8 cellular contexts compared by ENCODE assay signal in the genomic region with DNA sequence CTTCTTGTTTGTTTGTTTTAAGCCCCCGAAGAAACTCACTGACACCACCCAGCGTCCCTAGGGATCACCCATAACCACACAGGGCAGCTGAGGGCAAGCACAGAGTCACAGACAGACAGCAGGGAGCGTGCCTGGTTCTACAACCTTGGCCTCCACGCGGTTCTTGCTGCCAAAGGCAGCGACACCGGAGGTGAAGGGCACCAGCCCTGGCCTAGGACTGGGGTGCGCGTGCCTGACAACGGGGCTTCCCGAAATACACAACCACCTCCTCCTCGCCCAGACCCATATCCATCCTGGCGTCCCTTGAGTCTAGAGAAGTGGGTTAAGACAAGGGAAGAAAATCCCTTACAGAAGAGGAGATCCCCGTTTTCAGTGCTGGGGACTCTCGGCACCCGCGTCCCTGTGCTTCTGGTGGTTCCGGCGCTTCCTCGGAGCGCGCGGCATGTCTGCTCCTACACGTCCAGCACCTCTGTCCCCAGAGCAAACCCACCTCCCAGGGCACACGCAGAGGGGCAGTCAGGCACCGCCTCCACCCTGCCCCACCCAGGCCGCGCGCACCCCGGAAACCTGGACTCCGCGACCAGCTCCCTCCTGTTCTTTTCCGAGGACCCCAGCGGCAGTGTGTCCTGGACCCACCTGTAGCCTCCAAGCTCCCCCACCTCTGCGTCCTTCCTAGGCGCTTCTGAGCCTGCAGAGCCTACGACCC. TPM values are rescaled to one million over a fixed set of nuclear protein-coding genes. Genes with fewer than 3 reads are reported as not detected.
A peak's percentile ranks its signal among the peaks of the same experiment; 100 is the strongest.
DNase-seq lines count a peak whose midpoint lies in the region; ATAC-seq and TF ChIP-seq lines count a peak whose summit lies in the region.

No MANE protein-coding gene starts in this region.

- H2AFZ ChIP-seq in smooth muscle cell (ENCODE audit: low read depth) = peak overlapping the region; percentile 91

- H4K20me1 ChIP-seq in smooth muscle cell (ENCODE audit: low read depth) = peaks cover 4% of the 10 kb centered on the region

- peaks cover 32% of the 10 kb centered on the region for H3K79me2 ChIP-seq in smooth muscle cell (ENCODE audit: low read depth)

- DNase-seq in SKM-1 treated with dmso at 0.1 percent for 144 hours (lab: John Stamatoyannopoulos, UW; ENCODE audit: unreplicated experiment) = peak; percentile 40
- peak; percentile 47 for DNase-seq in adipocyte (ENCODE audit: low read depth)
- DNase-seq in smooth muscle cell (lab: John Stamatoyannopoulos, UW; ENCODE audit: unreplicated experiment) = peak; percentile 23
- no peak for DNase-seq in NCI-H446 treated with DMSO at 0.1 percent for 48 hours (lab: John Stamatoyannopoulos, UW)
- no peak for DNase-seq in NCI-H526 (lab: John Stamatoyannopoulos, UW)

- H3K9me3 ChIP-seq in adipocyte (ENCODE audit: control insufficient read depth, low read length) (no peaks in the 10 kb centered on the region), iPS-15b (ENCODE audit: control insufficient read depth, insufficient read depth, low read length) (no peaks in the 10 kb centered on the region), smooth muscle cell (replicated peaks; ENCODE audit: low read depth) (no peaks in the 10 kb centered on the region)

- peak; percentile 5 for ATAC-seq in HG02938 (IDR thresholded peaks at IDR 0.05; ENCODE audit: unreplicated experiment)

- H3K4me1 ChIP-seq in adipocyte (ENCODE audit: control insufficient read depth, insufficient read depth, low read length) (peaks cover 63% of the 10 kb centered on the region), iPS-15b (ENCODE audit: control insufficient read depth, insufficient read depth, low read length) (peaks cover 9% of the 10 kb centered on the region), smooth muscle cell (ENCODE audit: low read depth) (peaks cover 3% of the 10 kb centered on the region)

- peak overlapping the region; percentile 98 for H3K4me2 ChIP-seq in smooth muscle cell

- H3K4me3 ChIP-seq in adipocyte (ENCODE audit: low read length) = peak overlapping the region; percentile 94
- peak overlapping the region; percentile 87 for H3K4me3 ChIP-seq in iPS-15b (ENCODE audit: low read depth, low read length)
- H3K4me3 ChIP-seq in smooth muscle cell = peak overlapping the region; percentile 75

- no peaks in the 10 kb centered on the region for H3K27me3 ChIP-seq in adipocyte (replicated peaks; ENCODE audit: control insufficient read depth, insufficient read depth, low read length)
- H3K27me3 ChIP-seq in iPS-15b (ENCODE audit: control insufficient read depth, insufficient read depth, low read length) = peaks cover 50% of the 10 kb centered on the region
- H3K27me3 ChIP-seq in smooth muscle cell (ENCODE audit: low read depth) = no peaks in the 10 kb centered on the region

- H3K27ac ChIP-seq in smooth muscle cell (ENCODE audit: low read depth) = peak overlapping the region; percentile 78

- H3K9ac ChIP-seq in adipocyte (ENCODE audit: low read length) = peak overlapping the region; percentile 93
- no peak overlapping the region for H3K9ac ChIP-seq in iPS-15b (ENCODE audit: low read depth, low read length)
- peak overlapping the region; percentile 84 for H3K9ac ChIP-seq in smooth muscle cell (ENCODE audit: low read depth)

- H3F3A ChIP-seq in smooth muscle cell (ENCODE audit: low read depth) = peaks cover 3% of the 10 kb centered on the region

- TF ChIP-seq POLR2A in GM18526 (IDR thresholded peaks at IDR 0.05; ENCODE audit: extremely low read depth, insufficient read length) = peak; percentile 68

- TF ChIP-seq CTCF in smooth muscle cell (IDR thresholded peaks at IDR 0.05; ENCODE audit: borderline replicate concordance, insufficient read depth, poor library complexity, severe bottlenecking) = no peak

- no peaks in the 10 kb centered on the region for H3K36me3 ChIP-seq in adipocyte (ENCODE audit: control insufficient read depth, insufficient read depth, low read length, severe bottlenecking)
- no peaks in the 10 kb centered on the region for H3K36me3 ChIP-seq in iPS-15b (ENCODE audit: control insufficient read depth, insufficient read depth, low read length)
- no peaks in the 10 kb centered on the region for H3K36me3 ChIP-seq in smooth muscle cell (ENCODE audit: low read depth)

- WGBS in smooth muscle cell (ENCODE audit: low lambda C conversion rate) = 13% methylated on average over 37 of the region's 37 CpGs

RNA-seq across cellular contexts. Expression of a gene that starts 0.9 kb away (rescaled TPM):
- total RNA-seq in smooth muscle cell = 35.6 and 37.7 TPM in 2 replicates
- 21.7 and 22.8 TPM in 2 replicates for polyA plus RNA-seq in smooth muscle cell

Comparison
In these comparisons a context has a peak if more than half of its experiments do, and no peak if none do; other contexts are left out.
1. DNase-seq: peak in SKM-1 treated with dmso at 0.1 percent for 144 hours (single experiment), adipocyte (single experiment) and smooth muscle cell (single experiment); none in NCI-H446 treated with DMSO at 0.1 percent for 48 hours (single experiment) and NCI-H526 (0 of 2).
2. Peak in every context shown above with its lines, with median percentiles within 50 percentile points of each other: H3K4me3 ChIP-seq.